ENCODE assay signal across 2 cellular contexts in the genomic region with DNA sequence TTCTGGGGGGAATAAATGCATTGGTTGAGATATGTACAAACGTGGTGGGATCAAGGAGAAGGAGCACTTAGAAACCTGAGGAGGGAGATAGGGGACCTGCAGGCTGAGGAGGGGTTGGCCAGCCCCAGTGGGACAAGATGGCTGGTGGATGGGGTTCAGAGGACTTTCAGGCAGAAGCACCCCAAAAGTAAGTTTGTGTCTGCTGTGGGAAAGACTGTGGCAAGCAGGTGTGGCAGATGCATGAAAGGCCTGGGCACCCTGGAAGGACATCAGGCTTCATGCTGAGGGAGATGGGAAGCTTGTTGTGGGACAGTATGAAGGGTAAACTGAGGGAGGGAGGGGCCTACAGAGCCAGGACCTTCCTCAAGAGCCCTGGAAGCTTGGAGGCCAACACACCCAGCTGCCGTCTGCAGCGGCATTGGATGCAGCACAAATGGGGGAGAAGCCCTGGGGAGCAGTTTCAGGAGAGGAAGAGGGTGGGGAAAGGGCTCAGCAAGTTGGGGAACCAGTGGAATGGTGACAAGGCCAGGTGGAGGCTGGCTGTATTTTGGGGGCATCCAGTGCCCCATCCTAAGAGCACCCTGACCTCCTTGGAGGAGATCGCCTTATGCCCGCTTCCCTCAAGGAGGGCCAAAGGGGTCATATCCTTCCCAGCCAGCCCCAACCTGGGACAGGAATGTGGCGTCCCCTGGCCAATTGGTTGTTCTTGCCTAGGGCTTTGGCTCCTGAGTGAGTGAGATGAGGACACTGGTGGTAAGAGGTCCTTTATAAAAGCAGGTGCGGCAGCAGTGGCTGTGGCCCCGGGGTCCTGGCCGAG.
TF ChIP-seq lines count a peak whose summit lies in the region.

No MANE protein-coding gene starts in this region.

TF ChIP-seq in IMR-90, 13 proteins besides CTCF, POLR2A, EP300 and RAD21 (continued from another document):
- no peak for TF ChIP-seq SMC3 (IDR thresholded peaks at IDR 0.05; ENCODE audit: low read depth, low read length)
- TF ChIP-seq CHD1 (IDR thresholded peaks at IDR 0.05; ENCODE audit: low read depth, low read length) = no peak

TF ChIP-seq in WTC11, 78 proteins besides CTCF, POLR2A, EP300 and RAD21 (continued from another document):
- TF ChIP-seq, protein P1, sequence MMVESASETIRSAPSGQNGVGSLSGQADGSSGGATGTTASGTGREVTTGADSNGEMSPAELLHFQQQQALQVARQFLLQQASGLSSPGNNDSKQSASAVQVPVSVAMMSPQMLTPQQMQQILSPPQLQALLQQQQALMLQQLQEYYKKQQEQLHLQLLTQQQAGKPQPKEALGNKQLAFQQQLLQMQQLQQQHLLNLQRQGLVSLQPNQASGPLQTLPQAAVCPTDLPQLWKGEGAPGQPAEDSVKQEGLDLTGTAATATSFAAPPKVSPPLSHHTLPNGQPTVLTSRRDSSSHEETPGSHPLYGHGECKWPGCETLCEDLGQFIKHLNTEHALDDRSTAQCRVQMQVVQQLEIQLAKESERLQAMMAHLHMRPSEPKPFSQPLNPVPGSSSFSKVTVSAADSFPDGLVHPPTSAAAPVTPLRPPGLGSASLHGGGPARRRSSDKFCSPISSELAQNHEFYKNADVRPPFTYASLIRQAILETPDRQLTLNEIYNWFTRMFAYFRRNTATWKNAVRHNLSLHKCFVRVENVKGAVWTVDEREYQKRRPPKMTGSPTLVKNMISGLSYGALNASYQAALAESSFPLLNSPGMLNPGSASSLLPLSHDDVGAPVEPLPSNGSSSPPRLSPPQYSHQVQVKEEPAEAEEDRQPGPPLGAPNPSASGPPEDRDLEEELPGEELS (CRISPR knock-in tag; IDR thresholded peaks at IDR 0.05) = no peak
- TF ChIP-seq, protein P2, sequence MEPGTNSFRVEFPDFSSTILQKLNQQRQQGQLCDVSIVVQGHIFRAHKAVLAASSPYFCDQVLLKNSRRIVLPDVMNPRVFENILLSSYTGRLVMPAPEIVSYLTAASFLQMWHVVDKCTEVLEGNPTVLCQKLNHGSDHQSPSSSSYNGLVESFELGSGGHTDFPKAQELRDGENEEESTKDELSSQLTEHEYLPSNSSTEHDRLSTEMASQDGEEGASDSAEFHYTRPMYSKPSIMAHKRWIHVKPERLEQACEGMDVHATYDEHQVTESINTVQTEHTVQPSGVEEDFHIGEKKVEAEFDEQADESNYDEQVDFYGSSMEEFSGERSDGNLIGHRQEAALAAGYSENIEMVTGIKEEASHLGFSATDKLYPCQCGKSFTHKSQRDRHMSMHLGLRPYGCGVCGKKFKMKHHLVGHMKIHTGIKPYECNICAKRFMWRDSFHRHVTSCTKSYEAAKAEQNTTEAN (CRISPR knock-in tag; IDR thresholded peaks at IDR 0.05) = no peak
- no peak for TF ChIP-seq ETV6 (CRISPR knock-in tag; IDR thresholded peaks at IDR 0.05)
- no peak for TF ChIP-seq HMGA2 (CRISPR knock-in tag; IDR thresholded peaks at IDR 0.05)
- TF ChIP-seq, protein P3, sequence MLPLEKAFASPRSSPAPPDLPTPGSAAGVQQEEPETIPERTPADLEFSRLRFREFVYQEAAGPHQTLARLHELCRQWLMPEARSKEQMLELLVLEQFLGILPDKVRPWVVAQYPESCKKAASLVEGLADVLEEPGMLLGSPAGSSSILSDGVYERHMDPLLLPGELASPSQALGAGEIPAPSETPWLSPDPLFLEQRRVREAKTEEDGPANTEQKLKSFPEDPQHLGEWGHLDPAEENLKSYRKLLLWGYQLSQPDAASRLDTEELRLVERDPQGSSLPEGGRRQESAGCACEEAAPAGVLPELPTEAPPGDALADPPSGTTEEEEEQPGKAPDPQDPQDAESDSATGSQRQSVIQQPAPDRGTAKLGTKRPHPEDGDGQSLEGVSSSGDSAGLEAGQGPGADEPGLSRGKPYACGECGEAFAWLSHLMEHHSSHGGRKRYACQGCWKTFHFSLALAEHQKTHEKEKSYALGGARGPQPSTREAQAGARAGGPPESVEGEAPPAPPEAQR (CRISPR knock-in tag; IDR thresholded peaks at IDR 0.05) = no peak
- TF ChIP-seq SMAD4 (CRISPR knock-in tag; IDR thresholded peaks at IDR 0.05) = no peak
- TF ChIP-seq, protein P4, sequence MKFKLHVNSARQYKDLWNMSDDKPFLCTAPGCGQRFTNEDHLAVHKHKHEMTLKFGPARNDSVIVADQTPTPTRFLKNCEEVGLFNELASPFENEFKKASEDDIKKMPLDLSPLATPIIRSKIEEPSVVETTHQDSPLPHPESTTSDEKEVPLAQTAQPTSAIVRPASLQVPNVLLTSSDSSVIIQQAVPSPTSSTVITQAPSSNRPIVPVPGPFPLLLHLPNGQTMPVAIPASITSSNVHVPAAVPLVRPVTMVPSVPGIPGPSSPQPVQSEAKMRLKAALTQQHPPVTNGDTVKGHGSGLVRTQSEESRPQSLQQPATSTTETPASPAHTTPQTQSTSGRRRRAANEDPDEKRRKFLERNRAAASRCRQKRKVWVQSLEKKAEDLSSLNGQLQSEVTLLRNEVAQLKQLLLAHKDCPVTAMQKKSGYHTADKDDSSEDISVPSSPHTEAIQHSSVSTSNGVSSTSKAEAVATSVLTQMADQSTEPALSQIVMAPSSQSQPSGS (CRISPR knock-in tag; IDR thresholded peaks at IDR 0.05; ENCODE audit: borderline replicate concordance, low read depth) = no peak
- TF ChIP-seq IRF2 (CRISPR knock-in tag; IDR thresholded peaks at IDR 0.05; ENCODE audit: borderline replicate concordance, low read depth) = no peak
- TF ChIP-seq SMAD3 (CRISPR knock-in tag; IDR thresholded peaks at IDR 0.05; ENCODE audit: borderline replicate concordance) = no peak
- TF ChIP-seq, protein P5, sequence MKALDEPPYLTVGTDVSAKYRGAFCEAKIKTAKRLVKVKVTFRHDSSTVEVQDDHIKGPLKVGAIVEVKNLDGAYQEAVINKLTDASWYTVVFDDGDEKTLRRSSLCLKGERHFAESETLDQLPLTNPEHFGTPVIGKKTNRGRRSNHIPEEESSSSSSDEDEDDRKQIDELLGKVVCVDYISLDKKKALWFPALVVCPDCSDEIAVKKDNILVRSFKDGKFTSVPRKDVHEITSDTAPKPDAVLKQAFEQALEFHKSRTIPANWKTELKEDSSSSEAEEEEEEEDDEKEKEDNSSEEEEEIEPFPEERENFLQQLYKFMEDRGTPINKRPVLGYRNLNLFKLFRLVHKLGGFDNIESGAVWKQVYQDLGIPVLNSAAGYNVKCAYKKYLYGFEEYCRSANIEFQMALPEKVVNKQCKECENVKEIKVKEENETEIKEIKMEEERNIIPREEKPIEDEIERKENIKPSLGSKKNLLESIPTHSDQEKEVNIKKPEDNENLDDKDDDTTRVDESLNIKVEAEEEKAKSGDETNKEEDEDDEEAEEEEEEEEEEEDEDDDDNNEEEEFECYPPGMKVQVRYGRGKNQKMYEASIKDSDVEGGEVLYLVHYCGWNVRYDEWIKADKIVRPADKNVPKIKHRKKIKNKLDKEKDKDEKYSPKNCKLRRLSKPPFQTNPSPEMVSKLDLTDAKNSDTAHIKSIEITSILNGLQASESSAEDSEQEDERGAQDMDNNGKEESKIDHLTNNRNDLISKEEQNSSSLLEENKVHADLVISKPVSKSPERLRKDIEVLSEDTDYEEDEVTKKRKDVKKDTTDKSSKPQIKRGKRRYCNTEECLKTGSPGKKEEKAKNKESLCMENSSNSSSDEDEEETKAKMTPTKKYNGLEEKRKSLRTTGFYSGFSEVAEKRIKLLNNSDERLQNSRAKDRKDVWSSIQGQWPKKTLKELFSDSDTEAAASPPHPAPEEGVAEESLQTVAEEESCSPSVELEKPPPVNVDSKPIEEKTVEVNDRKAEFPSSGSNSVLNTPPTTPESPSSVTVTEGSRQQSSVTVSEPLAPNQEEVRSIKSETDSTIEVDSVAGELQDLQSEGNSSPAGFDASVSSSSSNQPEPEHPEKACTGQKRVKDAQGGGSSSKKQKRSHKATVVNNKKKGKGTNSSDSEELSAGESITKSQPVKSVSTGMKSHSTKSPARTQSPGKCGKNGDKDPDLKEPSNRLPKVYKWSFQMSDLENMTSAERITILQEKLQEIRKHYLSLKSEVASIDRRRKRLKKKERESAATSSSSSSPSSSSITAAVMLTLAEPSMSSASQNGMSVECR (CRISPR knock-in tag; IDR thresholded peaks at IDR 0.05; ENCODE audit: borderline replicate concordance) = no peak
- TF ChIP-seq, protein P6, sequence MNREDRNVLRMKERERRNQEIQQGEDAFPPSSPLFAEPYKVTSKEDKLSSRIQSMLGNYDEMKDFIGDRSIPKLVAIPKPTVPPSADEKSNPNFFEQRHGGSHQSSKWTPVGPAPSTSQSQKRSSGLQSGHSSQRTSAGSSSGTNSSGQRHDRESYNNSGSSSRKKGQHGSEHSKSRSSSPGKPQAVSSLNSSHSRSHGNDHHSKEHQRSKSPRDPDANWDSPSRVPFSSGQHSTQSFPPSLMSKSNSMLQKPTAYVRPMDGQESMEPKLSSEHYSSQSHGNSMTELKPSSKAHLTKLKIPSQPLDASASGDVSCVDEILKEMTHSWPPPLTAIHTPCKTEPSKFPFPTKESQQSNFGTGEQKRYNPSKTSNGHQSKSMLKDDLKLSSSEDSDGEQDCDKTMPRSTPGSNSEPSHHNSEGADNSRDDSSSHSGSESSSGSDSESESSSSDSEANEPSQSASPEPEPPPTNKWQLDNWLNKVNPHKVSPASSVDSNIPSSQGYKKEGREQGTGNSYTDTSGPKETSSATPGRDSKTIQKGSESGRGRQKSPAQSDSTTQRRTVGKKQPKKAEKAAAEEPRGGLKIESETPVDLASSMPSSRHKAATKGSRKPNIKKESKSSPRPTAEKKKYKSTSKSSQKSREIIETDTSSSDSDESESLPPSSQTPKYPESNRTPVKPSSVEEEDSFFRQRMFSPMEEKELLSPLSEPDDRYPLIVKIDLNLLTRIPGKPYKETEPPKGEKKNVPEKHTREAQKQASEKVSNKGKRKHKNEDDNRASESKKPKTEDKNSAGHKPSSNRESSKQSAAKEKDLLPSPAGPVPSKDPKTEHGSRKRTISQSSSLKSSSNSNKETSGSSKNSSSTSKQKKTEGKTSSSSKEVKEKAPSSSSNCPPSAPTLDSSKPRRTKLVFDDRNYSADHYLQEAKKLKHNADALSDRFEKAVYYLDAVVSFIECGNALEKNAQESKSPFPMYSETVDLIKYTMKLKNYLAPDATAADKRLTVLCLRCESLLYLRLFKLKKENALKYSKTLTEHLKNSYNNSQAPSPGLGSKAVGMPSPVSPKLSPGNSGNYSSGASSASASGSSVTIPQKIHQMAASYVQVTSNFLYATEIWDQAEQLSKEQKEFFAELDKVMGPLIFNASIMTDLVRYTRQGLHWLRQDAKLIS (CRISPR knock-in tag; IDR thresholded peaks at IDR 0.05; ENCODE audit: borderline replicate concordance) = no peak
- TF ChIP-seq NFE2L1 (CRISPR knock-in tag; IDR thresholded peaks at IDR 0.05) = no peak
- TF ChIP-seq NR2C2 (CRISPR knock-in tag; IDR thresholded peaks at IDR 0.05) = no peak
- TF ChIP-seq ATF1 (CRISPR knock-in tag; IDR thresholded peaks at IDR 0.05) = no peak
- TF ChIP-seq GRHL2 (CRISPR knock-in tag; IDR thresholded peaks at IDR 0.05; ENCODE audit: insufficient replicate concordance, severe bottlenecking) = no peak
- TF ChIP-seq, protein P7, sequence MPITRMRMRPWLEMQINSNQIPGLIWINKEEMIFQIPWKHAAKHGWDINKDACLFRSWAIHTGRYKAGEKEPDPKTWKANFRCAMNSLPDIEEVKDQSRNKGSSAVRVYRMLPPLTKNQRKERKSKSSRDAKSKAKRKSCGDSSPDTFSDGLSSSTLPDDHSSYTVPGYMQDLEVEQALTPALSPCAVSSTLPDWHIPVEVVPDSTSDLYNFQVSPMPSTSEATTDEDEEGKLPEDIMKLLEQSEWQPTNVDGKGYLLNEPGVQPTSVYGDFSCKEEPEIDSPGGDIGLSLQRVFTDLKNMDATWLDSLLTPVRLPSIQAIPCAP (CRISPR knock-in tag; IDR thresholded peaks at IDR 0.05) = no peak
